In genomic region chr6:22694092-22694724, GRCh38 we compare ENCODE assay signal across 7 cellular contexts.
"Had no signal": no experiment of that assay in that cellular context is flagged by ENCODE, and none has a peak within 500 bp of the region (broad histone marks: within the 10 kb centered on the region; RNA-seq: fewer than 3 reads in every experiment).

No MANE protein-coding gene starts in this region.

- DNase-seq: GDM1, GF-D8 had no signal

- FAIRE-seq: GM12878, GM12891, GM12892, GM18507, GM19239 had no signal

- ATAC-seq: GM12878 had no signal

- H3K4me3 ChIP-seq: GM12878 had no signal
